8 cellular contexts compared by ENCODE assay signal in the genomic region with DNA sequence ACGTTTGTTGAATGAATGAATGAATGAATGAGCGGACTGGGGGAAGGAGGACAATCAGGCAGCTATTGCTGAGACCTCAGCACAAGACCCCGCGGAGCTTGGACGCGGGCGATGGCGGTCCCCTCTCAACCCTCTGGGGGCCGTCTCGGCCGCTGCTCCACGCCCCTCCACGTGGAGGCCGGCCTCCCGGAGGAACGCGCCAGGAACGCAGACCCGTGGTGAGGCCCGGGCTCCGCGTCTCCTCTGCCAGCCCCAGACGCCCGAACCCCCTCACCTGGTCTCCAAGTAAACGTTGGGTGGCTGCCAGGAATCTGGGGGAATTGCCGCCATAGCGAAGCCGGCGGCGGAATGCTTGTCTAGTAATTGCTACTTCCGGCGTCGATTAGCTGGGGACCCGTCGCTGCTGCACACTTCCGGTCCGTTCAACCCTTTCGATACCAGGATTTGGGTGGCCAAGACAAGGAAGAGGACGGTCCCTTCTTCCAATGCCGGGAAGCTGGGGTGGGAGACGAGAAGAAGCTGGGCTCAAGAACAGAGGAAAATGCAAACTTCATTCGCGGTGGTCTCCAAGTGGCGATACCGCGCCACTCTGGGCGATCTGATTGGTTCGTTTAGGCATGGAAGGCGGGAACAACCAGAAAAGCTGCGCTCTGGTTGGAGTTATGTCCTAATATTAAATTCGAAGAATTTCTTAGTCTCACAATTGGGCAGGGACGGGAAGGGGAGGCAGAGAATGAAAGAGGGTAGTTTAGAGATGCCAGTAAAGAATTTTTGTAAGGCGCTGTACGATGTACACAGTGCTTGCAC. TPM values are rescaled to one million over a fixed set of nuclear protein-coding genes. Genes with fewer than 3 reads are reported as not detected.
DNase-seq lines count a peak whose midpoint lies in the region; ATAC-seq and TF ChIP-seq lines count a peak whose summit lies in the region.

A gene (minus strand): TSS at position 361 of the 807 bp plus-strand sequence. CDS start 31 bp downstream, at position 330.

- peak within 1 kb of the TSS; percentile 82 to 99 (median 94) for H3K4me2 ChIP-seq in BLaER1 treated with 17β-estradiol and CSF1 and Interleukin-3, amounts not matched to agents 10 nM and 100 nM

- no peak for TF ChIP-seq RAD21 in liver (IDR thresholded peaks at IDR 0.05)

- peak within 1 kb of the TSS; percentile 88 to 97 (median 94) for H3K9ac ChIP-seq in BLaER1 treated with 17β-estradiol and CSF1 and Interleukin-3, amounts not matched to agents 10 nM and 100 nM
- H3K9ac ChIP-seq in liver (ENCODE audit: low read depth in 1 of 2, low read length in 2 of 2): peak within 1 kb of the TSS; percentile 86 to 92

- TF ChIP-seq CTCF in dorsolateral prefrontal cortex (IDR thresholded peaks at IDR 0.05 in 54 of 56, conservative IDR thresholded peaks at IDR 0.05 in 2 of 56; ENCODE audit: low read depth in 1 of 56, partially characterized antibody in 56 of 56): peak in 34 of 56 donors; percentile 5 to 43 (median 30)
- TF ChIP-seq CTCF in liver (IDR thresholded peaks at IDR 0.05; ENCODE audit: low read depth, low read length, missing input control): no peak

- peaks cover 15 to 31% (median 29%) of the 10 kb centered on the region in 11 experiments; a peak in 21 of 22 replicates for H3K36me3 ChIP-seq in BLaER1 treated with 17β-estradiol and CSF1 and Interleukin-3, amounts not matched to agents 10 nM and 100 nM
- H3K36me3 ChIP-seq in liver (ENCODE audit: control insufficient read depth in 4 of 4, insufficient read depth in 3 of 4, low read depth in 1 of 4, low read length in 3 of 4): no peaks in the 10 kb centered on the region

- H4K20me1 ChIP-seq in BLaER1 treated with 17β-estradiol and CSF1 and Interleukin-3, amounts not matched to agents 10 nM and 100 nM: no peaks in the 10 kb centered on the region; a peak in 3 of 22 replicates

- WGBS in liver: under 1% methylated on average over 54 of the region's 54 CpGs

- DNase-seq in NCI-H748 treated with DMSO at 0.1 percent for 48 hours (lab: John Stamatoyannopoulos, UW): peak; percentile 98
- DNase-seq in activated CD4-positive, alpha-beta T cell treated with anti-CD3 and anti-CD28 coated beads, Interleukin-2, amount 50 U/mL, for 48 hours: peak; percentile 84 to 88
- peak; percentile 64 to 85 (median 78) for DNase-seq in dorsolateral prefrontal cortex
- peak; percentile 87 for DNase-seq in stimulated activated CD4-positive, alpha-beta T cell treated with anti-CD3 and anti-CD28 coated beads, Interleukin-4, amount 100 ng/mL, for 24 hours

- peak within 1 kb of the TSS; percentile 76 to 91 (median 82) for H3K4me3 ChIP-seq in BLaER1 treated with 17β-estradiol and CSF1 and Interleukin-3, amounts not matched to agents 10 nM and 100 nM
- H3K4me3 ChIP-seq in dorsolateral prefrontal cortex (peak within 1 kb of the TSS; percentile 65 to 98 (median 88)), liver (ENCODE audit: low read depth in 1 of 3, low read length in 3 of 3) (peak within 1 kb of the TSS; percentile 86 to 91 (median 91))

- H3K4me1 ChIP-seq in BLaER1 treated with 17β-estradiol and CSF1 and Interleukin-3, amounts not matched to agents 10 nM and 100 nM: peaks cover 27 to 45% (median 37%) of the 10 kb centered on the region in 10 experiments
- H3K4me1 ChIP-seq in liver (ENCODE audit: control insufficient read depth in 4 of 4, insufficient read depth in 4 of 4, low read length in 3 of 4): peaks cover 3 to 21% (median 12%) of the 10 kb centered on the region in 4 donors

- no peaks in the 10 kb centered on the region for H3K9me3 ChIP-seq in BLaER1 treated with 17β-estradiol and CSF1 and Interleukin-3, amounts not matched to agents 10 nM and 100 nM (replicated peaks in 1 of 11)
- no peaks in the 10 kb centered on the region for H3K9me3 ChIP-seq in liver (ENCODE audit: control insufficient read depth in 4 of 4, low read length in 3 of 4)

- peak within 1 kb of the TSS; percentile 87 to 98 (median 95) for H3K27ac ChIP-seq in BLaER1 treated with 17β-estradiol and CSF1 and Interleukin-3, amounts not matched to agents 10 nM and 100 nM
- H3K27ac ChIP-seq in dorsolateral prefrontal cortex (peak within 1 kb of the TSS; percentile 30 to 99 (median 89)), liver (ENCODE audit: low read depth in 1 of 2, low read length in 2 of 2) (peak within 1 kb of the TSS; percentile 87 to 90)

- no peaks in the 10 kb centered on the region for H3K27me3 ChIP-seq in BLaER1 treated with 17β-estradiol and CSF1 and Interleukin-3, amounts not matched to agents 10 nM and 100 nM
- H3K27me3 ChIP-seq in dorsolateral prefrontal cortex (no peaks in the 10 kb centered on the region), liver (ENCODE audit: control insufficient read depth in 4 of 4, insufficient read depth in 4 of 4, low read length in 3 of 4) (peaks cover 0 to 4% (median 0%) of the 10 kb centered on the region in 4 donors)

- ATAC-seq in GM19328 (IDR thresholded peaks at IDR 0.05; ENCODE audit: unreplicated experiment) (peak; percentile 76), HG03521 (IDR thresholded peaks at IDR 0.05; ENCODE audit: unreplicated experiment) (peak; percentile 72)

- intact Hi-C loops in dorsolateral prefrontal cortex (cut with DNase I): no loop called here

TF ChIP-seq in liver, 16 proteins besides CTCF, POLR2A, EP300 and RAD21:
- TF ChIP-seq NR2F2 (IDR thresholded peaks at IDR 0.05): no peak
- TF ChIP-seq, protein P1, sequence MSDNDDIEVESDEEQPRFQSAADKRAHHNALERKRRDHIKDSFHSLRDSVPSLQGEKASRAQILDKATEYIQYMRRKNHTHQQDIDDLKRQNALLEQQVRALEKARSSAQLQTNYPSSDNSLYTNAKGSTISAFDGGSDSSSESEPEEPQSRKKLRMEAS (IDR thresholded peaks at IDR 0.05): peak; percentile 91
- TF ChIP-seq, protein P2, sequence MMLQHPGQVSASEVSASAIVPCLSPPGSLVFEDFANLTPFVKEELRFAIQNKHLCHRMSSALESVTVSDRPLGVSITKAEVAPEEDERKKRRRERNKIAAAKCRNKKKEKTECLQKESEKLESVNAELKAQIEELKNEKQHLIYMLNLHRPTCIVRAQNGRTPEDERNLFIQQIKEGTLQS (IDR thresholded peaks at IDR 0.05): no peak
- TF ChIP-seq JUND (IDR thresholded peaks at IDR 0.05): no peak
- peak; percentile 36 to 65 for TF ChIP-seq RXRA (IDR thresholded peaks at IDR 0.05)
- TF ChIP-seq, protein P3, sequence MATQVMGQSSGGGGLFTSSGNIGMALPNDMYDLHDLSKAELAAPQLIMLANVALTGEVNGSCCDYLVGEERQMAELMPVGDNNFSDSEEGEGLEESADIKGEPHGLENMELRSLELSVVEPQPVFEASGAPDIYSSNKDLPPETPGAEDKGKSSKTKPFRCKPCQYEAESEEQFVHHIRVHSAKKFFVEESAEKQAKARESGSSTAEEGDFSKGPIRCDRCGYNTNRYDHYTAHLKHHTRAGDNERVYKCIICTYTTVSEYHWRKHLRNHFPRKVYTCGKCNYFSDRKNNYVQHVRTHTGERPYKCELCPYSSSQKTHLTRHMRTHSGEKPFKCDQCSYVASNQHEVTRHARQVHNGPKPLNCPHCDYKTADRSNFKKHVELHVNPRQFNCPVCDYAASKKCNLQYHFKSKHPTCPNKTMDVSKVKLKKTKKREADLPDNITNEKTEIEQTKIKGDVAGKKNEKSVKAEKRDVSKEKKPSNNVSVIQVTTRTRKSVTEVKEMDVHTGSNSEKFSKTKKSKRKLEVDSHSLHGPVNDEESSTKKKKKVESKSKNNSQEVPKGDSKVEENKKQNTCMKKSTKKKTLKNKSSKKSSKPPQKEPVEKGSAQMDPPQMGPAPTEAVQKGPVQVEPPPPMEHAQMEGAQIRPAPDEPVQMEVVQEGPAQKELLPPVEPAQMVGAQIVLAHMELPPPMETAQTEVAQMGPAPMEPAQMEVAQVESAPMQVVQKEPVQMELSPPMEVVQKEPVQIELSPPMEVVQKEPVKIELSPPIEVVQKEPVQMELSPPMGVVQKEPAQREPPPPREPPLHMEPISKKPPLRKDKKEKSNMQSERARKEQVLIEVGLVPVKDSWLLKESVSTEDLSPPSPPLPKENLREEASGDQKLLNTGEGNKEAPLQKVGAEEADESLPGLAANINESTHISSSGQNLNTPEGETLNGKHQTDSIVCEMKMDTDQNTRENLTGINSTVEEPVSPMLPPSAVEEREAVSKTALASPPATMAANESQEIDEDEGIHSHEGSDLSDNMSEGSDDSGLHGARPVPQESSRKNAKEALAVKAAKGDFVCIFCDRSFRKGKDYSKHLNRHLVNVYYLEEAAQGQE (IDR thresholded peaks at IDR 0.05): peak; percentile 39
- TF ChIP-seq EGR1 (IDR thresholded peaks at IDR 0.05; ENCODE audit: low read depth in 2 of 2): peak in 1 of 2 donors; percentile 23
- TF ChIP-seq SP1 (IDR thresholded peaks at IDR 0.05): peak; percentile 44
- no peak for TF ChIP-seq FOXA2 (IDR thresholded peaks at IDR 0.05)
- peak; percentile 93 for TF ChIP-seq YY1 (IDR thresholded peaks at IDR 0.05)
- TF ChIP-seq TAF1 (conservative IDR thresholded peaks at IDR 0.05): peak; percentile 93
- peak; percentile 100 for TF ChIP-seq GABPA (IDR thresholded peaks at IDR 0.05 in 1 of 2, conservative IDR thresholded peaks at IDR 0.05 in 1 of 2)
- TF ChIP-seq HNF4G (IDR thresholded peaks at IDR 0.05): no peak
- peak in 1 of 2 donors; percentile 3 for TF ChIP-seq HNF4A (conservative IDR thresholded peaks at IDR 0.05)
- TF ChIP-seq, protein P4, sequence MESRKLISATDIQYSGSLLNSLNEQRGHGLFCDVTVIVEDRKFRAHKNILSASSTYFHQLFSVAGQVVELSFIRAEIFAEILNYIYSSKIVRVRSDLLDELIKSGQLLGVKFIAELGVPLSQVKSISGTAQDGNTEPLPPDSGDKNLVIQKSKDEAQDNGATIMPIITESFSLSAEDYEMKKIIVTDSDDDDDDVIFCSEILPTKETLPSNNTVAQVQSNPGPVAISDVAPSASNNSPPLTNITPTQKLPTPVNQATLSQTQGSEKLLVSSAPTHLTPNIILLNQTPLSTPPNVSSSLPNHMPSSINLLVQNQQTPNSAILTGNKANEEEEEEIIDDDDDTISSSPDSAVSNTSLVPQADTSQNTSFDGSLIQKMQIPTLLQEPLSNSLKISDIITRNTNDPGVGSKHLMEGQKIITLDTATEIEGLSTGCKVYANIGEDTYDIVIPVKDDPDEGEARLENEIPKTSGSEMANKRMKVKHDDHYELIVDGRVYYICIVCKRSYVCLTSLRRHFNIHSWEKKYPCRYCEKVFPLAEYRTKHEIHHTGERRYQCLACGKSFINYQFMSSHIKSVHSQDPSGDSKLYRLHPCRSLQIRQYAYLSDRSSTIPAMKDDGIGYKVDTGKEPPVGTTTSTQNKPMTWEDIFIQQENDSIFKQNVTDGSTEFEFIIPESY (IDR thresholded peaks at IDR 0.05): peak; percentile 65
- TF ChIP-seq FOXA1 (IDR thresholded peaks at IDR 0.05): no peak

RNA-seq across cellular contexts. Expression of the gene that starts here (rescaled TPM):
- total RNA-seq in dorsolateral prefrontal cortex (10 to 100 TPM; 14.7 to 37.9 (median 25.3) TPM), liver (10 to 100 TPM; 19.8 to 20.8 TPM)
- polyA plus RNA-seq in liver: 10 to 100 TPM; 15.8 to 23.9 TPM

Comparison
In these comparisons a context has a peak if more than half of its experiments do, and no peak if none do; other contexts are left out.
1. Peak in every context shown above with its lines: DNase-seq, ATAC-seq, H3K4me3 ChIP-seq and H3K27ac ChIP-seq.